14 cellular contexts compared by ENCODE assay signal in genomic region chr2:8571792-8572499, GRCh38.
DNase-seq lines count a peak whose midpoint lies in the region; ATAC-seq and TF ChIP-seq lines count a peak whose summit lies in the region.
"Had no signal": no experiment of that assay in that cellular context is flagged by ENCODE, and none has a peak within 500 bp of the region (broad histone marks: within the 10 kb centered on the region; RNA-seq: fewer than 3 reads in every experiment).

No MANE protein-coding gene starts in this region.

- peaks cover 43% of the 10 kb centered on the region for H3K4me1 ChIP-seq in Caco-2
- peaks cover 6% of the 10 kb centered on the region for H3K4me1 ChIP-seq in neural progenitor cell
- peaks cover 0 to 32% (median 11%) of the 10 kb centered on the region in 9 donors for H3K4me1 ChIP-seq in heart right ventricle
- H3K4me1 ChIP-seq: gastrocnemius medialis had no signal

- no peak overlapping the region for H3K9ac ChIP-seq in neural progenitor cell

- POLR2A ChIA-PET in Caco-2 (lab: Charles Lee): interaction anchor here (3.2 kb wide), 1 partner anchor 109 kb away, joined by 34 read pairs; the partner anchor contains the start of gene ID2

- BruUV-seq in Caco-2 (replicated peaks; lab: Mats Ljungman, UMichigan): no TSS peak

- H3K36me3 Mint-ChIP-seq in Caco-2 (ENCODE audit: insufficient read depth, unreplicated experiment) (no peaks in the 10 kb centered on the region), neural progenitor cell (no peaks in the 10 kb centered on the region), HFFc6 (ENCODE audit: low read depth) (no peaks in the 10 kb centered on the region)

- 87 to 92% methylated on average over 10 of the region's 10 CpGs for WGBS in heart right ventricle, 2 donors

- peak overlapping the region; percentile 96 for H3K27ac Mint-ChIP-seq in Caco-2 (ENCODE audit: unreplicated experiment)
- peak overlapping the region; percentile 3 for H3K27ac Mint-ChIP-seq in neural progenitor cell
- H3K27ac Mint-ChIP-seq in HFFc6: no peak overlapping the region
- H3K27ac Mint-ChIP-seq: stimulated activated effector memory CD8-positive, alpha-beta T cell treated with anti-CD3 and anti-CD28 coated beads, Interleukin-12 subunit alpha, Interleukin-12 subunit beta, amount 100 ng/mL, for 72 hours had no signal

- DNase-seq in Caco-2 (peak; percentile 68 to 80), LNCaP clone FGC (ENCODE audit: low read depth) (peak; percentile 59), WERI-Rb-1 (no peak), neural progenitor cell (ENCODE audit: low spot score) (no peak), LoVo (ENCODE audit: low spot score) (no peak), heart right ventricle (no peak), NCI-H128 (lab: John Stamatoyannopoulos, UW; ENCODE audit: unreplicated experiment) (no peak), HFFc6 (no peak)
- DNase-seq: activated naive CD4-positive, alpha-beta T cell treated with anti-CD3 and anti-CD28 coated beads, Interleukin-2, amount 50 U/mL, for 16 hours; gastrocnemius medialis; NK-92 treated with Interleukin-12 subunit alpha and Interleukin-12 subunit beta, amount 100 ng/mL, for 24 hours; stimulated activated CD4-positive, alpha-beta T cell treated with anti-CD3 and anti-CD28 coated beads, Interleukin-2, amount 100 ng/mL, for 48 hours had no signal

- TF ChIP-seq CTCF in Caco-2 (IDR thresholded peaks at IDR 0.05; ENCODE audit: insufficient read depth in 1 of 2, low read depth in 1 of 2, low read length in 1 of 2, severe bottlenecking in 1 of 2, unreplicated experiment in 1 of 2) (no peak), LNCaP clone FGC (IDR thresholded peaks at IDR 0.05; ENCODE audit: control insufficient read depth, extremely low read depth, insufficient read depth) (no peak), WERI-Rb-1 (IDR thresholded peaks at IDR 0.05; ENCODE audit: low read depth, low read length) (no peak), neural progenitor cell (IDR thresholded peaks at IDR 0.05) (no peak), heart right ventricle (IDR thresholded peaks at IDR 0.05) (no peak), HFFc6 (IDR thresholded peaks at IDR 0.05) (no peak)

- no peak for ATAC-seq in heart right ventricle
- ATAC-seq: gastrocnemius medialis; stimulated activated effector memory CD8-positive, alpha-beta T cell treated with anti-CD3 and anti-CD28 coated beads, Interleukin-12 subunit alpha, Interleukin-12 subunit beta, amount 100 ng/mL, for 72 hours had no signal

- no peaks in the 10 kb centered on the region for H3K79me2 ChIP-seq in neural progenitor cell (ENCODE audit: low read depth)

- no peak overlapping the region for H3K4me3 ChIP-seq in Caco-2 (ENCODE audit: low read depth, low read length)
- H3K4me3 ChIP-seq in LNCaP clone FGC (ENCODE audit: low read depth, low read length): no peak overlapping the region
- H3K4me3 ChIP-seq in WERI-Rb-1 (ENCODE audit: low read depth, low read length): no peak overlapping the region
- no peak overlapping the region for H3K4me3 ChIP-seq in neural progenitor cell
- no peak overlapping the region for H3K4me3 ChIP-seq in heart right ventricle
- H3K4me3 ChIP-seq: gastrocnemius medialis, SK-N-MC had no signal

- H4K20me1 ChIP-seq in neural progenitor cell (ENCODE audit: low read depth): no peaks in the 10 kb centered on the region

- H3K27me3 ChIP-seq in Caco-2 (replicated peaks; ENCODE audit: control insufficient read depth, insufficient read depth, low read length) (no peaks in the 10 kb centered on the region), WERI-Rb-1 (ENCODE audit: insufficient read depth, low read depth, severe bottlenecking) (no peaks in the 10 kb centered on the region), neural progenitor cell (no peaks in the 10 kb centered on the region), heart right ventricle (no peaks in the 10 kb centered on the region)
- H3K27me3 ChIP-seq: gastrocnemius medialis had no signal

- peak overlapping the region; percentile 83 for H3K27ac ChIP-seq in WERI-Rb-1
- H3K27ac ChIP-seq in neural progenitor cell: no peak overlapping the region
- no peak overlapping the region for H3K27ac ChIP-seq in heart right ventricle
- H3K27ac ChIP-seq: gastrocnemius medialis, SK-N-MC had no signal

- no peaks in the 10 kb centered on the region for H3F3A ChIP-seq in neural progenitor cell (ENCODE audit: low read depth)

- H3K9me3 Mint-ChIP-seq in Caco-2 (ENCODE audit: unreplicated experiment) (no peaks in the 10 kb centered on the region), neural progenitor cell (peaks cover 2% of the 10 kb centered on the region), HFFc6 (no peaks in the 10 kb centered on the region)
- H3K9me3 Mint-ChIP-seq: stimulated activated effector memory CD8-positive, alpha-beta T cell treated with anti-CD3 and anti-CD28 coated beads, Interleukin-12 subunit alpha, Interleukin-12 subunit beta, amount 100 ng/mL, for 72 hours had no signal

- peaks cover 45% of the 10 kb centered on the region for H3K4me1 Mint-ChIP-seq in Caco-2 (ENCODE audit: low read depth, unreplicated experiment)
- peaks cover 57% of the 10 kb centered on the region for H3K4me1 Mint-ChIP-seq in neural progenitor cell
- H3K4me1 Mint-ChIP-seq in HFFc6 (ENCODE audit: low read depth): peaks cover 14% of the 10 kb centered on the region

- H3K36me3 ChIP-seq in Caco-2 (ENCODE audit: control insufficient read depth, insufficient read depth, low read length) (no peaks in the 10 kb centered on the region), WERI-Rb-1 (no peaks in the 10 kb centered on the region), neural progenitor cell (no peaks in the 10 kb centered on the region), heart right ventricle (no peaks in the 10 kb centered on the region)
- H3K36me3 ChIP-seq: gastrocnemius medialis had no signal

- CTCF ChIA-PET in Caco-2 (lab: Charles Lee): interaction anchor here (0.7 to 1.5 kb wide), 3 partner anchors 29 to 46 kb away, joined by 3 to 5 read pairs (median 4); no protein-coding TSS in a partner anchor

- no peak overlapping the region for H3K4me2 ChIP-seq in neural progenitor cell

- peak overlapping the region; percentile 13 for H3K4me3 Mint-ChIP-seq in Caco-2 (ENCODE audit: unreplicated experiment)
- no peak overlapping the region for H3K4me3 Mint-ChIP-seq in neural progenitor cell
- no peak overlapping the region for H3K4me3 Mint-ChIP-seq in HFFc6
- H3K4me3 Mint-ChIP-seq: stimulated activated effector memory CD8-positive, alpha-beta T cell treated with anti-CD3 and anti-CD28 coated beads, Interleukin-12 subunit alpha, Interleukin-12 subunit beta, amount 100 ng/mL, for 72 hours had no signal

- H2AFZ ChIP-seq in neural progenitor cell (replicated peaks): no peak overlapping the region

- no peaks in the 10 kb centered on the region for H3K9me3 ChIP-seq in Caco-2
- no peaks in the 10 kb centered on the region for H3K9me3 ChIP-seq in WERI-Rb-1 (ENCODE audit: severe bottlenecking)
- H3K9me3 ChIP-seq in neural progenitor cell (ENCODE audit: low read depth): no peaks in the 10 kb centered on the region
- no peaks in the 10 kb centered on the region for H3K9me3 ChIP-seq in heart right ventricle
- H3K9me3 ChIP-seq: gastrocnemius medialis had no signal

- intact Hi-C loops in Caco-2 (cut with micrococcal nuclease; ENCODE audit: unreplicated experiment) (no loop called here), heart right ventricle (cut with DNase I) (loop anchor here in 1 of 10 donors (10.0 kb wide), 1 partner anchor 87 kb away; no protein-coding TSS in a partner anchor)

- H3K27me3 Mint-ChIP-seq in Caco-2 (ENCODE audit: insufficient read depth, unreplicated experiment) (no peaks in the 10 kb centered on the region), neural progenitor cell (ENCODE audit: insufficient read depth, low read depth) (peaks cover 22% of the 10 kb centered on the region), HFFc6 (ENCODE audit: insufficient read depth) (peaks cover 16% of the 10 kb centered on the region)

Comparison
In these comparisons a context has a peak if more than half of its experiments do, and no peak if none do; other contexts are left out.
1. DNase-seq: peak in Caco-2 (2 of 2) and LNCaP clone FGC (single experiment); none in WERI-Rb-1 (single experiment), neural progenitor cell (single experiment), LoVo (single experiment), heart right ventricle (0 of 2), NCI-H128 (single experiment) and HFFc6 (single experiment).